In genomic region chr9:34513567-34514214, GRCh38 we compare ENCODE assay signal across 13 cellular contexts.
A peak's percentile ranks its signal among the peaks of the same experiment; 100 is the strongest.
DNase-seq lines count a peak whose midpoint lies in the region; ATAC-seq and TF ChIP-seq lines count a peak whose summit lies in the region.
"Had no signal": no experiment of that assay in that cellular context is flagged by ENCODE, and none has a peak within 500 bp of the region (broad histone marks: within the 10 kb centered on the region; RNA-seq: fewer than 3 reads in every experiment).

No MANE protein-coding gene starts in this region.

- peak; percentile 53 for DNase-seq in NCI-H2107 treated with DMSO at 0.1 percent for 48 hours (lab: John Stamatoyannopoulos, UW; ENCODE audit: unreplicated experiment)
- no peak for DNase-seq in NCI-H2107 (lab: John Stamatoyannopoulos, UW)
- DNase-seq in NCI-H2227 (lab: John Stamatoyannopoulos, UW; ENCODE audit: unreplicated experiment), result peak; percentile 17
- peak; percentile 8 for DNase-seq in fibroblast of pulmonary artery (ENCODE audit: low read depth)
- DNase-seq in skeletal muscle cell (ENCODE audit: low read depth), result peak; percentile 19
- DNase-seq: ACHN; activated CD8-positive, alpha-beta T cell treated with anti-CD3 and anti-CD28 coated beads, Interleukin-2, amount 10 ng/mL, durations not matched to agents 7 days and 5 days; NCI-H2081; stimulated activated CD4-positive, alpha-beta T cell treated with anti-CD3 and anti-CD28 coated beads, Interleukin-2, amount 100 ng/mL, for 48 hours had no signal

- no peak for ATAC-seq in GM21619 (IDR thresholded peaks at IDR 0.05; ENCODE audit: unreplicated experiment)
- no peak for ATAC-seq in GM19023 (IDR thresholded peaks at IDR 0.05; ENCODE audit: unreplicated experiment)
- no peak for ATAC-seq in GM21528 (IDR thresholded peaks at IDR 0.05; ENCODE audit: low FRiP score, unreplicated experiment)
- ATAC-seq: activated CD8-positive, alpha-beta T cell treated with anti-CD3 and anti-CD28 coated beads, Interleukin-2, amount 10 ng/mL, durations not matched to agents 7 days and 5 days had no signal

- H3K4me3 ChIP-seq in fibroblast of pulmonary artery (replicated peaks; ENCODE audit: low read depth, low read length), result no peak overlapping the region
- H3K4me3 ChIP-seq in skeletal muscle cell (ENCODE audit: low read depth, low read length), result no peak overlapping the region
- H3K4me3 ChIP-seq: SJSA1 had no signal

- no peak for TF ChIP-seq CTCF in fibroblast of pulmonary artery (IDR thresholded peaks at IDR 0.05; ENCODE audit: low read length, missing control alignments)
